Comparison of ENCODE assay signal across 32 cellular contexts in the genomic region with DNA sequence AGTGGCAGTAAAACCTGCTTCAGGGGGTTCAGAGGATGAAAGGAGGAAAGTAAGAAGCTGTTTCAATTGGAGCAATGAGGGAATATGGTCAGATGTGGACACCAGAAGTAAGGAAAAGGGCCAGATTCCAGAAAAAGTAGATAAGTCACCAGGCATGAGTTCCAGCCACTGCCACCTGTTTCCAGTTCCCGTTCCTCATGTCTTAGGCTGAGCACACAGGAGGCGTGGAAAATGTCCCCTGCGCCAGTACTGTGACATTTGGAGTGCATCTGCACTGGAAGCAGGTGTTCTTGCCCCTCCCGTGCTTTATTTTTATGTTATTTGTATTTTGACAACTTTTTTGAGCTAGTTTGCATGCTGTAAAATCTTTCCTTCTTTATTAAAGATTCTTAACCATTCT. TPM values are rescaled to one million over a fixed set of nuclear protein-coding genes. Genes with fewer than 3 reads are reported as not detected.
DNase-seq lines count a peak whose midpoint lies in the region; ATAC-seq and TF ChIP-seq lines count a peak whose summit lies in the region.
"Had no signal": no experiment of that assay in that cellular context is flagged by ENCODE, and none has a peak within 500 bp of the region (broad histone marks: within the 10 kb centered on the region; RNA-seq: fewer than 3 reads in every experiment).

No MANE protein-coding gene starts in this region.

- TF ChIP-seq CTCF in HEK293 (tag by site-specific recombination; IDR thresholded peaks at IDR 0.05) (no peak), nephron (IDR thresholded peaks at IDR 0.05; ENCODE audit: unreplicated experiment in 3 of 3) (no peak), RWPE1 (conservative IDR thresholded peaks at IDR 0.05; ENCODE audit: low read depth) (no peak)

- no peaks in the 10 kb centered on the region for H3K4me1 Mint-ChIP-seq in activated T-helper 17 cell treated with anti-CD3 and anti-CD28 coated beads, Interleukin-2, amount 50 U/mL, for 72 hours
- H3K4me1 Mint-ChIP-seq in nephron, result peaks cover 6% of the 10 kb centered on the region
- H3K4me1 Mint-ChIP-seq: activated CD4-positive, alpha-beta T cell treated with anti-CD3 and anti-CD28 coated beads for 36 hours had no signal

- DNase-seq in HCEC 1CT, result no peak
- DNase-seq in RWPE1 (ENCODE audit: low spot score), result no peak
- no peak for DNase-seq in NCI-H2171 (lab: John Stamatoyannopoulos, UW)
- DNase-seq in AG20443 (ENCODE audit: low spot score), result no peak
- DNase-seq: activated CD4-positive, alpha-beta T cell treated with anti-CD3 and anti-CD28 coated beads for 36 hours; activated CD8-positive, alpha-beta T cell treated with anti-CD3 and anti-CD28 coated beads, Interleukin-2, amount 10 ng/mL, durations not matched to agents 7 days and 5 days; activated naive CD4-positive, alpha-beta T cell treated with anti-CD3 and anti-CD28 coated beads, Interleukin-2, amount 50 U/mL, for 16 hours; brain microvascular endothelial cell; C1 segment of cervical spinal cord; Caco-2; cerebellar nuclear complex; DMS79; foreskin keratinocyte; GDM1; heart left ventricle; midbrain; naive thymus-derived CD8-positive, alpha-beta T cell; NCI-H1436 treated with DMSO at 0.1 percent for 48 hours; NCI-H2081 treated with DMSO at 0.1 percent for 48 hours; NCI-H345; NCI-H69; ovary; Peyer's patch; SIG-M5; stimulated activated CD4-positive, alpha-beta T cell treated with anti-CD3 and anti-CD28 coated beads, Interleukin-2, amount 100 ng/mL, for 48 hours; stomach; T-helper 9 cell had no signal

- H3K36me3 ChIP-seq in HEK293 (ENCODE audit: control insufficient read depth in 2 of 2, insufficient read depth in 1 of 2, low read length in 2 of 2), result no peaks in the 10 kb centered on the region
- H3K36me3 ChIP-seq: brain microvascular endothelial cell, esophagus muscularis mucosa, heart left ventricle, ovary, Peyer's patch, stomach had no signal

- H3K9me3 ChIP-seq in HEK293 (ENCODE audit: control insufficient read depth, insufficient read depth, low read depth, low read length), result no peaks in the 10 kb centered on the region
- H3K9me3 ChIP-seq: Caco-2, esophagus muscularis mucosa, ovary, Peyer's patch, stomach had no signal

- POLR2A ChIA-PET in HEK293 (lab: Yijun Ruan, JAX) (no interaction called here), RWPE1 (lab: Yijun Ruan, JAX; ENCODE audit: low non-redundant PET) (no interaction called here)

- no peaks in the 10 kb centered on the region for H3K9me3 Mint-ChIP-seq in activated T-helper 17 cell treated with anti-CD3 and anti-CD28 coated beads, Interleukin-2, amount 50 U/mL, for 72 hours
- H3K9me3 Mint-ChIP-seq in nephron, result no peaks in the 10 kb centered on the region

- no peaks in the 10 kb centered on the region for H3K27me3 Mint-ChIP-seq in activated T-helper 17 cell treated with anti-CD3 and anti-CD28 coated beads, Interleukin-2, amount 50 U/mL, for 72 hours
- no peaks in the 10 kb centered on the region for H3K27me3 Mint-ChIP-seq in nephron (ENCODE audit: low read depth)
- H3K27me3 Mint-ChIP-seq: activated CD4-positive, alpha-beta T cell treated with anti-CD3 and anti-CD28 coated beads for 36 hours; naive thymus-derived CD8-positive, alpha-beta T cell had no signal

- ATAC-seq in activated T-helper 17 cell treated with anti-CD3 and anti-CD28 coated beads, Interleukin-2, amount 50 U/mL, for 72 hours (replicated peaks), result no peak
- ATAC-seq: activated CD4-positive, alpha-beta T cell treated with anti-CD3 and anti-CD28 coated beads for 36 hours; activated CD8-positive, alpha-beta T cell treated with anti-CD3 and anti-CD28 coated beads, Interleukin-2, amount 10 ng/mL, durations not matched to agents 7 days and 5 days; foreskin keratinocyte; heart left ventricle; naive thymus-derived CD8-positive, alpha-beta T cell had no signal

- no peaks in the 10 kb centered on the region for H3K36me3 Mint-ChIP-seq in activated T-helper 17 cell treated with anti-CD3 and anti-CD28 coated beads, Interleukin-2, amount 50 U/mL, for 72 hours (ENCODE audit: low read depth)
- H3K36me3 Mint-ChIP-seq in nephron (ENCODE audit: low read depth), result peaks cover 3% of the 10 kb centered on the region

- no peak overlapping the region for H3K27ac ChIP-seq in HEK293 (ENCODE audit: extremely low read depth, low read depth, low read length)
- H3K27ac ChIP-seq in RWPE1, result no peak overlapping the region
- H3K27ac ChIP-seq: brain microvascular endothelial cell, esophagus muscularis mucosa, foreskin keratinocyte, heart left ventricle, Peyer's patch, stomach, VCaP had no signal

- no peak overlapping the region for H3K4me3 Mint-ChIP-seq in activated T-helper 17 cell treated with anti-CD3 and anti-CD28 coated beads, Interleukin-2, amount 50 U/mL, for 72 hours
- H3K4me3 Mint-ChIP-seq in nephron, result no peak overlapping the region
- H3K4me3 Mint-ChIP-seq: activated CD4-positive, alpha-beta T cell treated with anti-CD3 and anti-CD28 coated beads for 36 hours; activated CD8-positive, alpha-beta T cell treated with anti-CD3 and anti-CD28 coated beads, Interleukin-2, amount 10 ng/mL, durations not matched to agents 7 days and 5 days; naive thymus-derived CD8-positive, alpha-beta T cell had no signal

- no peak overlapping the region for H3K4me3 ChIP-seq in HEK293 (ENCODE audit: low read depth, low read length)
- H3K4me3 ChIP-seq: esophagus muscularis mucosa, heart left ventricle, ovary, Peyer's patch, stomach had no signal

- CTCF ChIA-PET in HEK293 (lab: Yijun Ruan, JAX) (interaction anchor here (1.0 kb wide), 1 partner anchor 15 kb away, joined by 3 read pairs; no protein-coding TSS in a partner anchor), RWPE1 (lab: Yijun Ruan, JAX) (interaction anchor here (0.6 kb wide), 1 partner anchor 1200 kb away, joined by 6 read pairs; no protein-coding TSS in a partner anchor)

- no peaks in the 10 kb centered on the region for H3K4me1 ChIP-seq in HEK293 (ENCODE audit: control insufficient read depth, insufficient read depth, low read length)
- H3K4me1 ChIP-seq: esophagus muscularis mucosa, heart left ventricle, Peyer's patch, stomach had no signal

- peak overlapping the region; percentile 22 for H3K27ac Mint-ChIP-seq in activated T-helper 17 cell treated with anti-CD3 and anti-CD28 coated beads, Interleukin-2, amount 50 U/mL, for 72 hours
- peak overlapping the region; percentile 26 to 86 (median 64) for H3K27ac Mint-ChIP-seq in nephron
- H3K27ac Mint-ChIP-seq: activated CD4-positive, alpha-beta T cell treated with anti-CD3 and anti-CD28 coated beads for 36 hours; activated CD8-positive, alpha-beta T cell treated with anti-CD3 and anti-CD28 coated beads, Interleukin-2, amount 10 ng/mL, durations not matched to agents 7 days and 5 days; naive thymus-derived CD8-positive, alpha-beta T cell had no signal

TF ChIP-seq in HEK293, 187 proteins besides CTCF, POLR2A, EP300 and RAD21:
- 0 out of 2 replicates have a peak, but pooled peaks have one; percentile 23 for TF ChIP-seq SCRT2 (tag by site-specific recombination; IDR thresholded peaks at IDR 0.05)
- TF ChIP-seq, protein P1, sequence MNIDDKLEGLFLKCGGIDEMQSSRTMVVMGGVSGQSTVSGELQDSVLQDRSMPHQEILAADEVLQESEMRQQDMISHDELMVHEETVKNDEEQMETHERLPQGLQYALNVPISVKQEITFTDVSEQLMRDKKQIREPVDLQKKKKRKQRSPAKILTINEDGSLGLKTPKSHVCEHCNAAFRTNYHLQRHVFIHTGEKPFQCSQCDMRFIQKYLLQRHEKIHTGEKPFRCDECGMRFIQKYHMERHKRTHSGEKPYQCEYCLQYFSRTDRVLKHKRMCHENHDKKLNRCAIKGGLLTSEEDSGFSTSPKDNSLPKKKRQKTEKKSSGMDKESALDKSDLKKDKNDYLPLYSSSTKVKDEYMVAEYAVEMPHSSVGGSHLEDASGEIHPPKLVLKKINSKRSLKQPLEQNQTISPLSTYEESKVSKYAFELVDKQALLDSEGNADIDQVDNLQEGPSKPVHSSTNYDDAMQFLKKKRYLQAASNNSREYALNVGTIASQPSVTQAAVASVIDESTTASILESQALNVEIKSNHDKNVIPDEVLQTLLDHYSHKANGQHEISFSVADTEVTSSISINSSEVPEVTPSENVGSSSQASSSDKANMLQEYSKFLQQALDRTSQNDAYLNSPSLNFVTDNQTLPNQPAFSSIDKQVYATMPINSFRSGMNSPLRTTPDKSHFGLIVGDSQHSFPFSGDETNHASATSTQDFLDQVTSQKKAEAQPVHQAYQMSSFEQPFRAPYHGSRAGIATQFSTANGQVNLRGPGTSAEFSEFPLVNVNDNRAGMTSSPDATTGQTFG (tag by site-specific recombination; IDR thresholded peaks at IDR 0.05; ENCODE audit: borderline replicate concordance), result no peak

RNA-seq across cellular contexts. Expression of gene LMO7, which starts 25.3 kb away (rescaled TPM):
- 10 to 100 TPM in 1 of 2 donors, 1 to 10 TPM in 1; 6.5 to 21.1 TPM for total RNA-seq in activated T-helper 17 cell treated with anti-CD3 and anti-CD28 coated beads, Interleukin-2, amount 50 U/mL, for 72 hours
